Comparison of ENCODE assay signal across 24 cellular contexts in the genomic region with DNA sequence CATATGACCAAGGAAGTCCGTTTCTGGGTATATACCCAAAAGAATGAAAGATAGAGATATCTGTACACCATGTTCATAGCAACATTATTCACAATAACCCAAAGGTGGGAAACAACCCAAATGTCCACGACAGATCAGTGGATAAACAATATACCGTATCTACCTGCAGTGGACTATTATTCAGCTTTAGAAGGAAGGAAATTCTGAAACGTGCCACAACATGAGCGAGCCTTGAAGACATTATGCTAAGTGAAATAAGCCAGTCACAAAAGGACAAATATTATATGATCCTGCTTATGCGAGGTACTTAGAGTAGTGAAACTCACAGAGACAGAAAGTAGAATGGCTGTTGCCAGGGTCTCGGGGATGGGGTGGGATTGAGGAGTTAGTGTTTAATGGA.
"Had no signal": no experiment of that assay in that cellular context is flagged by ENCODE, and none has a peak within 500 bp of the region (broad histone marks: within the 10 kb centered on the region; RNA-seq: fewer than 3 reads in every experiment).

No MANE protein-coding gene starts in this region.

- DNase-seq: dermis blood vessel endothelial cell; dorsolateral prefrontal cortex; effector CD4-positive, alpha-beta T cell; effector memory CD4-positive, alpha-beta T cell; erythroblast; heart left ventricle; hypothalamus; immature natural killer cell; islet precursor cell; left cardiac atrium; left lung; left ventricle myocardium superior; lower lobe of right lung; mesenchymal stem cell; mucosa of descending colon; naive B cell had no signal

- ATAC-seq: foreskin keratinocyte, gastroesophageal sphincter, heart left ventricle, left cardiac atrium, left lung, left ventricle myocardium superior, lower lobe of right lung, mucosa of descending colon had no signal

- H3K27me3 ChIP-seq: dorsolateral prefrontal cortex, esophagus muscularis mucosa, foreskin keratinocyte, gastroesophageal sphincter, heart left ventricle, hepatocyte, left lung had no signal

- H3K4me3 ChIP-seq: coronary artery, dorsolateral prefrontal cortex, esophagus muscularis mucosa, gastroesophageal sphincter, heart left ventricle, hepatocyte, left lung, lower lobe of right lung, mucosa of descending colon had no signal

- FAIRE-seq: colon, endothelial cell of umbilical vein, frontal cortex had no signal

- H3K36me3 ChIP-seq: esophagus muscularis mucosa, gastroesophageal sphincter, heart left ventricle, left lung, lower lobe of right lung had no signal
